Comparison of ENCODE assay signal across 8 cellular contexts in genomic region chr19:18328340-18329034, GRCh38. TPM values are rescaled to one million over a fixed set of nuclear protein-coding genes. Genes with fewer than 3 reads are reported as not detected.
DNase-seq lines count a peak whose midpoint lies in the region; ATAC-seq and TF ChIP-seq lines count a peak whose summit lies in the region.

No MANE protein-coding gene starts in this region.

- H3K9me3 ChIP-seq in parathyroid adenoma (ENCODE audit: control insufficient read depth, low read length) (no peaks in the 10 kb centered on the region), transverse colon (no peaks in the 10 kb centered on the region)

- peak overlapping the region; percentile 53 for H3K4me3 ChIP-seq in GM06990 (replicated peaks; ENCODE audit: low read depth, low read length)
- peak overlapping the region; percentile 44 for H3K4me3 ChIP-seq in parathyroid adenoma (ENCODE audit: low read depth, low read length)
- H3K4me3 ChIP-seq in transverse colon: peak overlapping the region in 2 of 4 donors; percentile 18 to 34

- H3K4me2 ChIP-seq in parathyroid adenoma (ENCODE audit: low read length): peak overlapping the region; percentile 47

- H3K36me3 ChIP-seq in GM06990 (ENCODE audit: control insufficient read depth, insufficient read depth, low read length) (no peaks in the 10 kb centered on the region), parathyroid adenoma (ENCODE audit: control insufficient read depth, insufficient read depth, low read length) (no peaks in the 10 kb centered on the region), transverse colon (no peaks in the 10 kb centered on the region)

- H3K9ac ChIP-seq in parathyroid adenoma: no peak overlapping the region

- TF ChIP-seq CTCF in GM06990 (IDR thresholded peaks at IDR 0.05; ENCODE audit: insufficient read depth, low read length, poor library complexity, severe bottlenecking) (peak; percentile 96), parathyroid adenoma (IDR thresholded peaks at IDR 0.05) (peak; percentile 97), transverse colon (IDR thresholded peaks at IDR 0.05) (peak; percentile 86 to 100 (median 93))

- peak overlapping the region; percentile 77 for H2AFZ ChIP-seq in parathyroid adenoma

- in situ Hi-C loops in transverse colon (cut with MboI; ENCODE audit: low pct_ligation_motif_present in 1 of 4, low pct_unique_long_range_greater_than_20kb in 1 of 4, low sequenced_read_pairs in 3 of 4): loop anchor here in 2 of 4 donors (10.0 to 25.0 kb wide), 2 partner anchors 54 to 116 kb away; partner anchors contain the start of genes IQCN (in 2 of the 2) and RAB3A (in 1 of the 2)

- intact Hi-C loops in Right ventricle myocardium superior (cut with DNase I) (loop anchor here (10.0 kb wide), 1 partner anchor 124 kb away; the partner anchor contains the start of gene RAB3A), transverse colon (cut with DNase I; ENCODE audit: low total_unique reads) (loop anchor here (5.0 kb wide), 1 partner anchor 51 kb away; no protein-coding TSS in a partner anchor)

- H3K79me2 ChIP-seq in parathyroid adenoma: no peaks in the 10 kb centered on the region

- no peaks in the 10 kb centered on the region for H3K27me3 ChIP-seq in GM06990 (replicated peaks; ENCODE audit: control insufficient read depth, insufficient read depth, low read length)
- H3K27me3 ChIP-seq in parathyroid adenoma (ENCODE audit: control insufficient read depth, insufficient read depth, low read length): no peaks in the 10 kb centered on the region
- no peaks in the 10 kb centered on the region for H3K27me3 ChIP-seq in transverse colon

- 0 to 3% methylated on average over 4 to 9 of the region's 9 CpGs for WGBS in transverse colon (ENCODE audit: low coverage in 1 of 2), 2 donors

- no peak for TF ChIP-seq POLR2A in transverse colon (IDR thresholded peaks at IDR 0.05)

- DNase-seq in GM06990 (ENCODE audit: extremely low read depth, insufficient read length) (peak; percentile 69), NCI-H1092 treated with DMSO at 0.1 percent for 48 hours (lab: John Stamatoyannopoulos, UW) (peak; percentile 97), Right ventricle myocardium superior (peak; percentile 89), transverse colon (peak; percentile 94)
- peak; percentile 80 for DNase-seq in activated naive CD8-positive, alpha-beta T cell treated with anti-CD3 and anti-CD28 coated beads, Interleukin-2, amount 50 U/mL, for 16 hours (ENCODE audit: low read depth, low spot score)

- ATAC-seq in HG02610 (IDR thresholded peaks at IDR 0.05; ENCODE audit: unreplicated experiment): peak; percentile 82
- ATAC-seq in SK-N-SH treated with all-trans-retinoic acid at 6 μM for 48 hours: peak; percentile 99
- ATAC-seq in Right ventricle myocardium superior (ENCODE audit: poor library complexity): peak; percentile 98

- peaks cover 17% of the 10 kb centered on the region for H3K4me1 ChIP-seq in parathyroid adenoma
- peaks cover 15 to 30% (median 18%) of the 10 kb centered on the region in 4 donors for H3K4me1 ChIP-seq in transverse colon

- no peak for TF ChIP-seq EP300 in transverse colon (IDR thresholded peaks at IDR 0.05; ENCODE audit: low read depth)

- H3K27ac ChIP-seq in parathyroid adenoma (peak overlapping the region; percentile 66), transverse colon (peak overlapping the region; percentile 74 to 86 (median 80))

TF ChIP-seq in SK-N-SH treated with all-trans-retinoic acid at 6 μM for 48 hours, 23 proteins besides CTCF, POLR2A, EP300 and RAD21:
- TF ChIP-seq PPARA (CRISPR knock-in tag; IDR thresholded peaks at IDR 0.05; ENCODE audit: borderline replicate concordance) (no peak), ZFP30 (CRISPR knock-in tag; IDR thresholded peaks at IDR 0.05) (no peak), POU6F1 (CRISPR knock-in tag; IDR thresholded peaks at IDR 0.05; ENCODE audit: borderline replicate concordance, low read depth) (no peak), ZFP3 (CRISPR knock-in tag; IDR thresholded peaks at IDR 0.05) (peak; percentile 99), ZNF565 (CRISPR knock-in tag; conservative IDR thresholded peaks at IDR 0.05; ENCODE audit: low read depth) (no peak), CREB5 (CRISPR knock-in tag; IDR thresholded peaks at IDR 0.05; ENCODE audit: low read depth) (no peak)

RNA-seq across cellular contexts. Expression of gene LSM4, which starts 5.6 kb away (rescaled TPM):
- total RNA-seq in Right ventricle myocardium superior (103 TPM), transverse colon (100 to 1,000 TPM in 3 of 4 donors, 10 to 100 TPM in 1; 94.3 to 218 (median 175) TPM)

RNA-seq across cellular contexts. Expression of gene PGPEP1, which starts 11.9 kb away (rescaled TPM):
- 33.6 TPM for total RNA-seq in Right ventricle myocardium superior
- 100 to 1,000 TPM in 1 of 4 donors, 10 to 100 TPM in 3; 59.7 to 110 (median 73.0) TPM for total RNA-seq in transverse colon

RNA-seq across cellular contexts. Expression of gene JUND, which starts 47.1 kb away (rescaled TPM):
- total RNA-seq in Right ventricle myocardium superior (107 TPM), transverse colon (1,000 to 10,000 TPM in 3 of 4 donors, 100 to 1,000 TPM in 1; 714 to 2,423 (median 1,288) TPM)

RNA-seq across cellular contexts. Expression of gene IQCN, which starts 54.2 kb away (rescaled TPM):
- total RNA-seq in Right ventricle myocardium superior (0.35 TPM), transverse colon (10 to 100 TPM in 3 of 4 donors, 1 to 10 TPM in 1; 4.8 to 49.7 (median 17.5) TPM)

RNA-seq across cellular contexts. Expression of gene GDF15, which starts 57.5 kb away (rescaled TPM):
- total RNA-seq in Right ventricle myocardium superior: 0.54 TPM
- 10 to 100 TPM; 36.3 to 77.0 (median 58.9) TPM for total RNA-seq in transverse colon
